9 cellular contexts compared by ENCODE assay signal in the genomic region with DNA sequence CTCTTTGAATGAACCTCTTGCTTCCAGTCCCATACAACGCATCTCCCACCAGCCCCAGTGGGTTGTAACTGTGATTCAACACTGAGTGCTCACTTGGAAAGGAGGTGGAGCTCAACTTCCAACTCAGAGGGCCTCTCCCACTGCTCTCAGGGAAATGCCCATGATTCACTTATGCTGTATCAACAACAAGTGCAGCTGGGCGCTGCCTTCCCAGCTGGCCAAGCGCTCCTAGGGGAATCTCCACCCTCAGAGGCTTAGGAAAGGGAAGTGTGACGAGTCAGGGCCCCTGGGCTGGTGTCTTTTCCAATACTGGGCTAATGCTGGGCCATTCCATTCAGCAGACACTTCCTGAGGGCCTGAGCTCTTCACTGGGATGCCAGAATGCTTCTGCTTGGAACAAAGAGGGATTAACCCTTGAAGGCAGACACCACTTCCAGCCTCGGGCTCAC. TPM values are rescaled to one million over a fixed set of nuclear protein-coding genes. Genes with fewer than 3 reads are reported as not detected.
A peak's percentile ranks its signal among the peaks of the same experiment; 100 is the strongest.
DNase-seq lines count a peak whose midpoint lies in the region; ATAC-seq, FAIRE-seq and TF ChIP-seq lines count a peak whose summit lies in the region.
"Had no signal": no experiment of that assay in that cellular context is flagged by ENCODE, and none has a peak within 500 bp of the region (broad histone marks: within the 10 kb centered on the region; RNA-seq: fewer than 3 reads in every experiment).

No MANE protein-coding gene starts in this region.

- H3K27me3 ChIP-seq in fibroblast of lung (ENCODE audit: control insufficient read depth, insufficient read depth, low read length): no peaks in the 10 kb centered on the region

- H3K4me1 ChIP-seq in fibroblast of lung (ENCODE audit: control insufficient read depth, extremely low read depth, insufficient read depth, low read length): no peaks in the 10 kb centered on the region

- no peak overlapping the region for H3K4me3 ChIP-seq in fibroblast of lung (replicated peaks in 1 of 4; ENCODE audit: control extremely low read depth in 1 of 4, insufficient read depth in 1 of 4, low read depth in 3 of 4, low read length in 4 of 4)

- H2AFZ ChIP-seq in fibroblast of lung (ENCODE audit: low read length): no peak overlapping the region

- no peak overlapping the region for H3K9ac ChIP-seq in fibroblast of lung (ENCODE audit: insufficient read depth, low read length)

- peak; percentile 77 for FAIRE-seq in RCC 7860 (lab: Jason Lieb, UNC)
- FAIRE-seq: A204.1 had no signal

- no peak overlapping the region for H3K27ac ChIP-seq in fibroblast of lung (ENCODE audit: insufficient read depth, low read length)

- ATAC-seq in HG03378 (IDR thresholded peaks at IDR 0.05; ENCODE audit: unreplicated experiment): no peak

- TF ChIP-seq CTCF in fibroblast of lung (conservative IDR thresholded peaks at IDR 0.05 in 1 of 2, IDR thresholded peaks at IDR 0.05 in 1 of 2; ENCODE audit: low read depth in 1 of 2, low read length in 2 of 2): no peak

- H3K79me2 ChIP-seq in fibroblast of lung (ENCODE audit: control insufficient read depth, insufficient read depth, low read length): no peaks in the 10 kb centered on the region

- DNase-seq in DMS153 (lab: John Stamatoyannopoulos, UW) (peak; percentile 48), DMS153 treated with DMSO at 0.1 percent for 48 hours (lab: John Stamatoyannopoulos, UW; ENCODE audit: unreplicated experiment) (no peak), RCC 7860 (ENCODE audit: low spot score) (peak; percentile 84), fibroblast of lung (ENCODE audit: low read depth in 2 of 2) (peak; percentile 83 to 87), NCI-H2196 treated with DMSO at 0.1 percent for 48 hours (lab: John Stamatoyannopoulos, UW; ENCODE audit: unreplicated experiment) (no peak), cerebellar nuclear complex (lab: John Stamatoyannopoulos, UW) (no peak)
- DNase-seq in stimulated activated CD4-positive, alpha-beta T cell treated with anti-CD3 and anti-CD28 coated beads, Interleukin-1b, Interleukin-23, amount 100 ng/mL, for 48 hours: peak; percentile 79

- H4K20me1 ChIP-seq in fibroblast of lung (ENCODE audit: control insufficient read depth, extremely low read depth, insufficient read depth, low read length): no peaks in the 10 kb centered on the region

- peak overlapping the region; percentile 9 for H3K4me2 ChIP-seq in fibroblast of lung (ENCODE audit: extremely low read depth, insufficient read depth, low read length)

- H3K9me3 ChIP-seq in fibroblast of lung (ENCODE audit: control insufficient read depth, insufficient read depth, low read depth, low read length): no peaks in the 10 kb centered on the region

- no peaks in the 10 kb centered on the region for H3K36me3 ChIP-seq in fibroblast of lung (ENCODE audit: control insufficient read depth, insufficient read depth, low read length)

RNA-seq across cellular contexts. Expression of a gene that starts 8.1 kb away (rescaled TPM):
- total RNA-seq in fibroblast of lung: not detected in 2 replicates
- not detected in 2 replicates for polyA plus RNA-seq in fibroblast of lung
- polyA plus RNA-seq in fibroblast of lung (2012): not detected in 2 replicates
- not detected in 2 replicates for polyA minus RNA-seq in fibroblast of lung (ENCODE audit: low replicate concordance)

RNA-seq across cellular contexts. Expression of a gene that starts 45.2 kb away (rescaled TPM):
- 5.1 and 7.9 TPM in 2 replicates for total RNA-seq in fibroblast of lung
- 0.99 and 2.2 TPM in 2 replicates for polyA plus RNA-seq in fibroblast of lung
- polyA plus RNA-seq in fibroblast of lung (2012): 0.49 and 1.6 TPM in 2 replicates
- polyA minus RNA-seq in fibroblast of lung (ENCODE audit: low replicate concordance): 0.11 TPM in 1 of 2 replicates, not detected in the other

Comparison
In these comparisons a context has a peak if more than half of its experiments do, and no peak if none do; other contexts are left out.
1. DNase-seq: peak in DMS153 (single experiment), RCC 7860 (single experiment), fibroblast of lung (2 of 2) and stimulated activated CD4-positive, alpha-beta T cell treated with anti-CD3 and anti-CD28 coated beads, Interleukin-1b, Interleukin-23, amount 100 ng/mL, for 48 hours (single experiment); none in DMS153 treated with DMSO at 0.1 percent for 48 hours (single experiment), NCI-H2196 treated with DMSO at 0.1 percent for 48 hours (single experiment) and cerebellar nuclear complex (0 of 2).